ENCODE assay signal across 29 cellular contexts in genomic region chr11:19744130-19744529, GRCh38.
"Had no signal": no experiment of that assay in that cellular context is flagged by ENCODE, and none has a peak within 500 bp of the region (broad histone marks: within the 10 kb centered on the region; RNA-seq: fewer than 3 reads in every experiment).

No MANE protein-coding gene starts in this region.

- H3K9me3 ChIP-seq: body of pancreas, colonic mucosa had no signal

- DNase-seq: activated B cell treated with CpG ODN at 0.5 μM for 24 hours; activated CD4-positive, alpha-beta T cell treated with anti-CD3 and anti-CD28 coated beads for 48 hours; activated CD4-positive, alpha-beta T cell treated with anti-CD3 and anti-CD28 coated beads, Interleukin-2, amount 50 U/mL, for 1 hour; activated CD4-positive, alpha-beta T cell treated with anti-CD3 and anti-CD28 coated beads, Interleukin-2, amount 50 U/mL, for 48 hours; activated CD8-positive, alpha-beta memory T cell treated with anti-CD3 and anti-CD28 coated beads for 24 hours; activated CD8-positive, alpha-beta T cell treated with anti-CD3 and anti-CD28 coated beads for 36 hours; activated effector memory CD4-positive, alpha-beta T cell treated with Interleukin-2 at 50 U/mL for 16 hours; activated gamma-delta T cell treated with Interleukin-2 at 50 U/mL for 16 hours; activated naive CD4-positive, alpha-beta T cell treated with anti-CD3 and anti-CD28 coated beads, Interleukin-2, amount 50 U/mL, for 16 hours; activated naive CD4-positive, alpha-beta T cell treated with Interleukin-2 at 50 U/mL for 16 hours; activated T-cell treated with anti-CD3 and anti-CD28 coated beads, Interleukin-2, amount 50 U/mL, for 4 hours; amniotic stem cell; anterior cingulate cortex; body of pancreas; central memory CD4-positive, alpha-beta T cell; cerebellar nuclear complex; colonic mucosa; dorsolateral prefrontal cortex; effector memory CD4-positive, alpha-beta T cell; endodermal cell; foreskin fibroblast; T-helper 1 cell; T-helper 17 cell; T1000; WERI-Rb-1 had no signal

- H3K27ac ChIP-seq: body of pancreas, colonic mucosa, WERI-Rb-1 had no signal

- FAIRE-seq: frontal cortex had no signal

- H3K4me3 ChIP-seq: body of pancreas, colonic mucosa, dorsolateral prefrontal cortex had no signal

- H3K36me3 ChIP-seq: colonic mucosa, WERI-Rb-1 had no signal

- H3K27me3 ChIP-seq: body of pancreas, colonic mucosa, dorsolateral prefrontal cortex had no signal

- H3K4me1 ChIP-seq: colonic mucosa had no signal

- ATAC-seq: activated CD4-positive, CD25-positive, alpha-beta regulatory T cell treated with anti-CD3 and anti-CD28 coated beads, Interleukin-2, amount 50 U/mL, for 24 hours; activated CD8-positive, alpha-beta T cell treated with anti-CD3 and anti-CD28 coated beads for 36 hours; activated T-cell treated with anti-CD3 and anti-CD28 coated beads, Interleukin-2, amount 50 U/mL, for 4 hours; activated T-helper 17 cell treated with anti-CD3 and anti-CD28 coated beads, Interleukin-2, amount 50 U/mL, for 72 hours; body of pancreas; esophagus mucosa; T-helper 17 cell had no signal
